8 cellular contexts compared by ENCODE assay signal in genomic region chr2:171160630-171161424, GRCh38. TPM values are rescaled to one million over a fixed set of nuclear protein-coding genes. Genes with fewer than 3 reads are reported as not detected.
DNase-seq lines count a peak whose midpoint lies in the region; ATAC-seq and TF ChIP-seq lines count a peak whose summit lies in the region.

Gene TLK1, minus strand, starts transcription at chr2:171160893. Its CDS starts 465 bp downstream, at chr2:171160428.

- H3K36me3 ChIP-seq in HAP-1 (replicated peaks) = no peaks in the 10 kb centered on the region
- H3K36me3 ChIP-seq in MM.1S (replicated peaks; ENCODE audit: insufficient read depth, low read length) = no peaks in the 10 kb centered on the region
- no peaks in the 10 kb centered on the region for H3K36me3 ChIP-seq in ovary
- no peaks in the 10 kb centered on the region for H3K36me3 ChIP-seq in thymus (ENCODE audit: control insufficient read depth, insufficient read depth)

- H3K27ac ChIP-seq in MM.1S (ENCODE audit: low read length) = peak within 1 kb of the TSS; percentile 89
- peak within 1 kb of the TSS; percentile 98 to 99 for H3K27ac ChIP-seq in ovary
- H3K27ac ChIP-seq in thymus (ENCODE audit: low read depth) = peak within 1 kb of the TSS; percentile 98

- peak; percentile 55 for TF ChIP-seq POLR2A in ovary (IDR thresholded peaks at IDR 0.05)

- H3K4me3 ChIP-seq in HAP-1 (peak within 1 kb of the TSS; percentile 83), MM.1S (ENCODE audit: low read length) (peak within 1 kb of the TSS; percentile 89), ovary (peak within 1 kb of the TSS; percentile 83), thymus (ENCODE audit: low read length) (peak within 1 kb of the TSS; percentile 91)

- TF ChIP-seq CTCF in MM.1S (IDR thresholded peaks at IDR 0.05; ENCODE audit: low read length) (no peak), glutamatergic neuron (IDR thresholded peaks at IDR 0.05; ENCODE audit: partially characterized antibody, unreplicated experiment) (no peak), ovary (IDR thresholded peaks at IDR 0.05) (no peak)

- peak within 1 kb of the TSS; percentile 94 for H3K4me2 ChIP-seq in MM.1S (ENCODE audit: low read depth, low read length)

- peaks cover 44% of the 10 kb centered on the region for H3K79me2 ChIP-seq in MM.1S (ENCODE audit: low read length)

- H3K4me1 ChIP-seq in HAP-1 = peaks cover 34% of the 10 kb centered on the region
- peaks cover 32% of the 10 kb centered on the region for H3K4me1 ChIP-seq in MM.1S (ENCODE audit: low read length)
- no peaks in the 10 kb centered on the region for H3K4me1 ChIP-seq in ovary (ENCODE audit: insufficient read depth)
- H3K4me1 ChIP-seq in thymus (ENCODE audit: control insufficient read depth, insufficient read depth, low read length) = peaks cover 9% of the 10 kb centered on the region

- intact Hi-C loops in ovary (cut with DNase I) = loop anchor here in 2 of 4 donors (5.0 to 10.0 kb wide), 3 partner anchors 189 to 274 kb away; partner anchors contain the start of genes DCAF17 (in 1 of the 2) and METTL8 (in 1 of the 2)

- H3K9me3 ChIP-seq in HAP-1 = no peaks in the 10 kb centered on the region
- H3K9me3 ChIP-seq in MM.1S (replicated peaks; ENCODE audit: insufficient read depth, low read length) = no peaks in the 10 kb centered on the region
- no peaks in the 10 kb centered on the region for H3K9me3 ChIP-seq in ovary
- no peaks in the 10 kb centered on the region for H3K9me3 ChIP-seq in thymus (ENCODE audit: control insufficient read depth)

- WGBS in ovary, 3 donors = 0 to 1% (median 0%) methylated on average over 88 to 106 of the region's 106 CpGs
- under 1% methylated on average over 106 of the region's 106 CpGs for WGBS in thymus

- peaks cover 10% of the 10 kb centered on the region for H3K27me3 Mint-ChIP-seq in glutamatergic neuron (ENCODE audit: unreplicated experiment)

- peak; percentile 62 for DNase-seq in GF-D8 (lab: John Stamatoyannopoulos, UW)
- DNase-seq in HAP-1 (ENCODE audit: low spot score in 2 of 2) = peak; percentile 62 to 78
- peak; percentile 78 for DNase-seq in MM.1S
- DNase-seq in SKM-1 (lab: John Stamatoyannopoulos, UW; ENCODE audit: unreplicated experiment) = peak; percentile 75
- DNase-seq in activated naive CD4-positive, alpha-beta T cell treated with anti-CD3 and anti-CD28 coated beads, Interleukin-2, amount 50 U/mL, for 72 hours (ENCODE audit: low spot score in 2 of 2) = peak; percentile 66 to 71
- peak; percentile 73 for DNase-seq in glutamatergic neuron
- peak; percentile 75 to 81 (median 79) for DNase-seq in ovary

- H3K9me2 ChIP-seq in MM.1S (replicated peaks; ENCODE audit: insufficient read depth, low read length) = no peaks in the 10 kb centered on the region

- peaks cover 26% of the 10 kb centered on the region for H4K20me1 ChIP-seq in MM.1S (ENCODE audit: insufficient read depth, low read length)

- H3K36me3 Mint-ChIP-seq in activated naive CD4-positive, alpha-beta T cell treated with anti-CD3 and anti-CD28 coated beads, Interleukin-2, amount 50 U/mL, for 72 hours = peaks cover 16 to 17% of the 10 kb centered on the region in 2 donors
- H3K36me3 Mint-ChIP-seq in glutamatergic neuron (ENCODE audit: unreplicated experiment) = no peaks in the 10 kb centered on the region

- H3K27ac Mint-ChIP-seq in activated naive CD4-positive, alpha-beta T cell treated with anti-CD3 and anti-CD28 coated beads, Interleukin-2, amount 50 U/mL, for 72 hours = peak within 1 kb of the TSS; percentile 94 to 97
- H3K27ac Mint-ChIP-seq in glutamatergic neuron (ENCODE audit: unreplicated experiment) = peak within 1 kb of the TSS; percentile 97

- peak within 1 kb of the TSS; percentile 83 for H3K9ac ChIP-seq in MM.1S (ENCODE audit: low read length)

- H3F3A ChIP-seq in MM.1S (ENCODE audit: insufficient read depth, low read length) = peaks cover 31% of the 10 kb centered on the region

- H3K4me1 Mint-ChIP-seq in glutamatergic neuron (ENCODE audit: low read depth, unreplicated experiment) = peaks cover 21% of the 10 kb centered on the region

- H3K4me3 Mint-ChIP-seq in glutamatergic neuron (ENCODE audit: unreplicated experiment) = peak within 1 kb of the TSS; percentile 98

- in situ Hi-C loops in HAP-1 (cut with MboI; ENCODE audit: low sequenced_read_pairs) = loop anchor here (25.0 kb wide), 1 partner anchor 251 kb away; no protein-coding TSS in a partner anchor

- ATAC-seq in activated naive CD4-positive, alpha-beta T cell treated with anti-CD3 and anti-CD28 coated beads, Interleukin-2, amount 50 U/mL, for 72 hours = peak; percentile 75 to 79

- peak within 1 kb of the TSS; percentile 88 for H2AFZ ChIP-seq in MM.1S (ENCODE audit: low read length)

- no peaks in the 10 kb centered on the region for H3K27me3 ChIP-seq in HAP-1 (ENCODE audit: low read depth)
- H3K27me3 ChIP-seq in MM.1S (replicated peaks; ENCODE audit: insufficient read depth, low read length) = no peaks in the 10 kb centered on the region
- H3K27me3 ChIP-seq in ovary = no peaks in the 10 kb centered on the region
- H3K27me3 ChIP-seq in thymus (ENCODE audit: control insufficient read depth, insufficient read depth) = no peaks in the 10 kb centered on the region

- no peak for TF ChIP-seq EP300 in ovary (IDR thresholded peaks at IDR 0.05)

- no peaks in the 10 kb centered on the region for H3K9me3 Mint-ChIP-seq in activated naive CD4-positive, alpha-beta T cell treated with anti-CD3 and anti-CD28 coated beads, Interleukin-2, amount 50 U/mL, for 72 hours
- H3K9me3 Mint-ChIP-seq in glutamatergic neuron (ENCODE audit: unreplicated experiment) = peaks cover 14% of the 10 kb centered on the region

RNA-seq across cellular contexts. Expression of gene TLK1, which starts in this region (rescaled TPM):
- total RNA-seq in activated naive CD4-positive, alpha-beta T cell treated with anti-CD3 and anti-CD28 coated beads, Interleukin-2, amount 50 U/mL, for 72 hours = 10 to 100 TPM; 56.9 to 81.0 TPM
- total RNA-seq in glutamatergic neuron (ENCODE audit: unreplicated experiment) (45.7 TPM), ovary (10 to 100 TPM; 26.3 to 77.4 (median 62.8) TPM)
- polyA plus RNA-seq in ovary (10 to 100 TPM; 15.9 to 24.6 TPM), thymus (29.3 TPM)

Comparison
In these comparisons a context has a peak if more than half of its experiments do, and no peak if none do; other contexts are left out.
1. Peak in every context shown above with its lines: DNase-seq, ATAC-seq, H3K4me3 ChIP-seq and H3K27ac ChIP-seq.